8 cellular contexts compared by ENCODE assay signal in the genomic region with DNA sequence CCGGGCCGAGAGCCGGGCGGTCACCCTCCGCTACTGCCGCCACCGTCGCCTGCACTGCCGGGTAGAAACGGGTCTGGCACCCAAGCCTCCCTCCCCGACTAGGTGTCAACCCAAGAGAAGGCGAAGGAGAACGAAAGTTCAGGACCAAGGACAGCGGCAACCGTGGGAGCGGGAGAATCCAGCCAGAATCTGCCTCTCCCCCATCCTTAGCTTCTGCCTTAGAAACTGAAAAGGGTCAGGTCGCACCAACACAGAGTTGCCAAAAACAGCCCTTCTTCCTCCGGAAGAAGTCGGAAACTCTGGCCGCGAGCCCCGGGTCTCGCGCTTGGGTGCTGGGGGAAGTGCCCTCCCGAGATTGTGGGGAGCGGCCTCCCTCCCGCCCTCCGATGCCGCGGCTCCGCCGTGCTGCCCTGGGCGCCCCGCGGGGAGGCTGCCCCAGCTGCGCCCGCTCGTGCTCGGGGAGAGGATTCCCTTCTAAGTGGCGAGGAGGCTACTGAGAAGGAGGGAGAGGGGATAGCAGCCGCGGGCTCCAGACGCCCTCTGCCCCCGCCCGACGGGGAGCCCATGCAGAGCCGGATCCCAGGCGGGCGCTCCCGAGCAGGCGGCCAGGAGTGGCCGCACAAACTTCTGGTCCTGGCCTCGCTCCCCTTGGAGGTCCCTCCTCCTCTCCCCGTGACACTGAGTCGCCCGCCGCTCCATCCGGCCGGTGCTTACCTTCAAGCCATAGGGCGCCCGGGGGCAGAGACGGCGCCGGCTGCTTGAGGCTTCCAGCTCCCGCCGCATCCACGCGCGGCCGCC. TPM values are rescaled to one million over a fixed set of nuclear protein-coding genes. Genes with fewer than 3 reads are reported as not detected.
A peak's percentile ranks its signal among the peaks of the same experiment; 100 is the strongest.
DNase-seq lines count a peak whose midpoint lies in the region; ATAC-seq and TF ChIP-seq lines count a peak whose summit lies in the region.

No MANE protein-coding gene starts in this region.

- peaks cover 2 to 20% (median 5%) of the 10 kb centered on the region in 4 donors for H3K27me3 ChIP-seq in liver (ENCODE audit: control insufficient read depth in 4 of 4, insufficient read depth in 4 of 4, low read length in 3 of 4)

- H3K4me1 ChIP-seq in liver (ENCODE audit: control insufficient read depth in 4 of 4, insufficient read depth in 4 of 4, low read length in 3 of 4) = peaks cover 0 to 5% (median 1%) of the 10 kb centered on the region in 4 donors

- no peak overlapping the region for H3K27ac ChIP-seq in liver (ENCODE audit: low read depth in 1 of 2, low read length in 2 of 2)

- H3K4me3 ChIP-seq in liver (ENCODE audit: low read depth in 1 of 3, low read length in 3 of 3) = peak overlapping the region in 1 of 3 donors; percentile 20

- no peak for ATAC-seq in HG02973 (IDR thresholded peaks at IDR 0.05; ENCODE audit: unreplicated experiment)

- WGBS in liver = 4% methylated on average over 70 of the region's 70 CpGs

- no peak for TF ChIP-seq CTCF in liver (IDR thresholded peaks at IDR 0.05; ENCODE audit: low read depth, low read length, missing input control)

- TF ChIP-seq RAD21 in liver (IDR thresholded peaks at IDR 0.05) = no peak

- no peaks in the 10 kb centered on the region for H3K36me3 ChIP-seq in liver (ENCODE audit: control insufficient read depth in 4 of 4, insufficient read depth in 3 of 4, low read depth in 1 of 4, low read length in 3 of 4)

- DNase-seq in DMS 273 treated with DMSO at 0.1 percent for 48 hours (lab: John Stamatoyannopoulos, UW) = peak; percentile 37
- DNase-seq in KG1 (lab: John Stamatoyannopoulos, UW) = peak; percentile 63
- DNase-seq in activated CD4-positive, alpha-beta T cell treated with anti-CD3 and anti-CD28 coated beads for 48 hours = peak; percentile 74
- DNase-seq in dermis microvascular lymphatic vessel endothelial cell (ENCODE audit: low read depth in 2 of 2) = peak; percentile 39 to 73
- DNase-seq in stimulated activated CD8-positive, alpha-beta memory T cell treated with anti-CD3 and anti-CD28 coated beads, Interleukin-12 subunit alpha, Interleukin-12 subunit beta, amount 100 ng/mL, for 1 hour (ENCODE audit: low read depth) = peak; percentile 6
- no peak for DNase-seq in COR-L47 (lab: John Stamatoyannopoulos, UW)

- no peak overlapping the region for H3K9ac ChIP-seq in liver (ENCODE audit: low read depth in 1 of 2, low read length in 2 of 2)

- H3K9me3 ChIP-seq in liver (ENCODE audit: control insufficient read depth in 4 of 4, low read length in 3 of 4) = peaks cover 0 to 2% (median 0%) of the 10 kb centered on the region in 4 donors

TF ChIP-seq in liver, 16 proteins besides CTCF, POLR2A, EP300 and RAD21:
- peak; percentile 100 for TF ChIP-seq REST (IDR thresholded peaks at IDR 0.05)
- TF ChIP-seq FOXA2 (IDR thresholded peaks at IDR 0.05) = no peak

RNA-seq across cellular contexts. Expression of gene DRD2, which starts 0.6 kb away (rescaled TPM):
- not detected in 2 replicates for total RNA-seq in dermis microvascular lymphatic vessel endothelial cell
- not detected for total RNA-seq in liver
- not detected for polyA plus RNA-seq in liver
